ENCODE assay signal across 1 cellular context in the genomic region with DNA sequence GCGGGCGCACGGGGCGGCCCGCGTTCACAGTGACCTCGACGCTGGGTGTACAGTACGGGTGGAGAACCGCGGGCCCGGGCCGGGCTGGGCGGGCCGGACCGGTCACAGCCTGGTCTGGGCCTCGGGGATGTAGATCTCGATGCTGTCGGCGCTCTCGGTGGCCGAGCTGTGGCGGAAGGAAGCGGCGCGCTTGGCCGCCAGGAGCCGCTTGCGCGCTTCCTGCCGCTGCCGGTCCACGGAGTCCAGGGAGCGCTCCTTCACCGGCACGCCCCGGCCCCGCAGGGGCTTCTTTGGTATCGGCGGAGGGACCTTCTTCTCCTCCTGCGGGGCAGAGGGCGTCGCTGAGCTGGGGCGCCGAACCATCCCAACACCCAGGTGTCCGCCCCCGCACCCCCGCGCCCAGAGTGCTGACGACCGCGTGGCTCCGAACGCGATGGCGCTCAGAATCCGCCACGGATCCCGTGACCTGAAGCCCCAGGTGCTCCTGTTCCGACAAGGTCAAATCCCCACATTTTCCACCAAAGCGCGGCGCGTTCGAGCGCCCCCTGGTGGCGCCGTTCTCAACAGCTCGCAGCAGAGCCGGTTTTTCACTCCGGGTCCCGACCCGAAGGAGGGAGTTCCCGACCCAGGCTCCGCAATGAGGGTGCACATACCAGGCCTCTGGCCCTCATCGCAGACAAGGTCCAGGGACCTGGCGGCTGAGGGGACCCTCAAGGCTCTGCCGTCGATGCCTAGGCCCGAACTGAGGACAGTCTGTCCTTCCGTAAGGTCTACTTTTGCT.
TF ChIP-seq lines count a peak whose summit lies in the region.

No MANE protein-coding gene starts in this region.

TF ChIP-seq in WTC11, 78 proteins besides CTCF, POLR2A, EP300 and RAD21 (continued from another document):
- TF ChIP-seq, protein P1, sequence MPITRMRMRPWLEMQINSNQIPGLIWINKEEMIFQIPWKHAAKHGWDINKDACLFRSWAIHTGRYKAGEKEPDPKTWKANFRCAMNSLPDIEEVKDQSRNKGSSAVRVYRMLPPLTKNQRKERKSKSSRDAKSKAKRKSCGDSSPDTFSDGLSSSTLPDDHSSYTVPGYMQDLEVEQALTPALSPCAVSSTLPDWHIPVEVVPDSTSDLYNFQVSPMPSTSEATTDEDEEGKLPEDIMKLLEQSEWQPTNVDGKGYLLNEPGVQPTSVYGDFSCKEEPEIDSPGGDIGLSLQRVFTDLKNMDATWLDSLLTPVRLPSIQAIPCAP (CRISPR knock-in tag; IDR thresholded peaks at IDR 0.05) = no peak
- TF ChIP-seq, protein P2, sequence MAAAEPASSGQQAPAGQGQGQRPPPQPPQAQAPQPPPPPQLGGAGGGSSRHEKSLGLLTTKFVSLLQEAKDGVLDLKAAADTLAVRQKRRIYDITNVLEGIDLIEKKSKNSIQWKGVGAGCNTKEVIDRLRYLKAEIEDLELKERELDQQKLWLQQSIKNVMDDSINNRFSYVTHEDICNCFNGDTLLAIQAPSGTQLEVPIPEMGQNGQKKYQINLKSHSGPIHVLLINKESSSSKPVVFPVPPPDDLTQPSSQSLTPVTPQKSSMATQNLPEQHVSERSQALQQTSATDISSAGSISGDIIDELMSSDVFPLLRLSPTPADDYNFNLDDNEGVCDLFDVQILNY (CRISPR knock-in tag; IDR thresholded peaks at IDR 0.05) = no peak
- TF ChIP-seq, protein P3, sequence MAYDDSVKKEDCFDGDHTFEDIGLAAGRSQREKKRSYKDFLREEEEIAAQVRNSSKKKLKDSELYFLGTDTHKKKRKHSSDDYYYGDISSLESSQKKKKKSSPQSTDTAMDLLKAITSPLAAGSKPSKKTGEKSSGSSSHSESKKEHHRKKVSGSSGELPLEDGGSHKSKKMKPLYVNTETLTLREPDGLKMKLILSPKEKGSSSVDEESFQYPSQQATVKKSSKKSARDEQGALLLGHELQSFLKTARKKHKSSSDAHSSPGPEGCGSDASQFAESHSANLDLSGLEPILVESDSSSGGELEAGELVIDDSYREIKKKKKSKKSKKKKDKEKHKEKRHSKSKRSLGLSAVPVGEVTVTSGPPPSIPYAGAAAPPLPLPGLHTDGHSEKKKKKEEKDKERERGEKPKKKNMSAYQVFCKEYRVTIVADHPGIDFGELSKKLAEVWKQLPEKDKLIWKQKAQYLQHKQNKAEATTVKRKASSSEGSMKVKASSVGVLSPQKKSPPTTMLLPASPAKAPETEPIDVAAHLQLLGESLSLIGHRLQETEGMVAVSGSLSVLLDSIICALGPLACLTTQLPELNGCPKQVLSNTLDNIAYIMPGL (CRISPR knock-in tag; IDR thresholded peaks at IDR 0.05) = peak; percentile 92
- TF ChIP-seq ESRRA (CRISPR knock-in tag; IDR thresholded peaks at IDR 0.05; ENCODE audit: borderline replicate concordance) (peak; percentile 87; the same call in 1 of the 2 replicates), ZBTB43 (CRISPR knock-in tag; IDR thresholded peaks at IDR 0.05) (peak; percentile 67; the same call in 1 of the 2 replicates), FOXJ3 (CRISPR knock-in tag; IDR thresholded peaks at IDR 0.05; ENCODE audit: borderline replicate concordance) (no peak), ZNF121 (CRISPR knock-in tag; IDR thresholded peaks at IDR 0.05) (no peak), ZNF138 (CRISPR knock-in tag; conservative IDR thresholded peaks at IDR 0.05) (no peak), USF2 (CRISPR knock-in tag; IDR thresholded peaks at IDR 0.05) (peak; percentile 77), STAT6 (CRISPR knock-in tag; conservative IDR thresholded peaks at IDR 0.05; ENCODE audit: low read depth) (no peak), ZNF281 (CRISPR knock-in tag; IDR thresholded peaks at IDR 0.05) (no peak), ZNF425 (CRISPR knock-in tag; conservative IDR thresholded peaks at IDR 0.05) (no peak), MYBL2 (CRISPR knock-in tag; IDR thresholded peaks at IDR 0.05) (peak; percentile 22; the same call in 1 of the 2 replicates), SP1 (CRISPR knock-in tag; conservative IDR thresholded peaks at IDR 0.05) (peak; percentile 17; the same call in 1 of the 2 replicates), NFATC4 (CRISPR knock-in tag; IDR thresholded peaks at IDR 0.05) (no peak), ZNF219 (CRISPR knock-in tag; IDR thresholded peaks at IDR 0.05; ENCODE audit: borderline replicate concordance) (no peak), ZNF671 (CRISPR knock-in tag; IDR thresholded peaks at IDR 0.05) (no peak), FOXP1 (CRISPR knock-in tag; IDR thresholded peaks at IDR 0.05; ENCODE audit: borderline replicate concordance) (peak; percentile 78; the same call in 1 of the 2 replicates), MLX (CRISPR knock-in tag; IDR thresholded peaks at IDR 0.05) (no peak), USF1 (CRISPR knock-in tag; IDR thresholded peaks at IDR 0.05) (peak; percentile 73; the same call in 1 of the 2 replicates), RORB (CRISPR knock-in tag; IDR thresholded peaks at IDR 0.05) (no peak)
- TF ChIP-seq, protein P4, sequence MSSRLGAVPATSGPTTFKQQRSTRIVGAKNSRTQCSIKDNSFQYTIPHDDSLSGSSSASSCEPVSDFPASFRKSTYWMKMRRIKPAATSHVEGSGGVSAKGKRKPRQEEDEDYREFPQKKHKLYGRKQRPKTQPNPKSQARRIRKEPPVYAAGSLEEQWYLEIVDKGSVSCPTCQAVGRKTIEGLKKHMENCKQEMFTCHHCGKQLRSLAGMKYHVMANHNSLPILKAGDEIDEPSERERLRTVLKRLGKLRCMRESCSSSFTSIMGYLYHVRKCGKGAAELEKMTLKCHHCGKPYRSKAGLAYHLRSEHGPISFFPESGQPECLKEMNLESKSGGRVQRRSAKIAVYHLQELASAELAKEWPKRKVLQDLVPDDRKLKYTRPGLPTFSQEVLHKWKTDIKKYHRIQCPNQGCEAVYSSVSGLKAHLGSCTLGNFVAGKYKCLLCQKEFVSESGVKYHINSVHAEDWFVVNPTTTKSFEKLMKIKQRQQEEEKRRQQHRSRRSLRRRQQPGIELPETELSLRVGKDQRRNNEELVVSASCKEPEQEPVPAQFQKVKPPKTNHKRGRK (CRISPR knock-in tag; IDR thresholded peaks at IDR 0.05; ENCODE audit: borderline replicate concordance) = no peak
